ENCODE assay signal across 14 cellular contexts in genomic region chr19:5337126-5337525, GRCh38. TPM values are rescaled to one million over a fixed set of nuclear protein-coding genes. Genes with fewer than 3 reads are reported as not detected.
"Had no signal": no experiment of that assay in that cellular context is flagged by ENCODE, and none has a peak within 500 bp of the region (broad histone marks: within the 10 kb centered on the region; RNA-seq: fewer than 3 reads in every experiment).

No MANE protein-coding gene starts in this region.

- H3K4me3 Mint-ChIP-seq: activated B cell treated with CpG ODN at 0.5 μM for 24 hours; activated CD4-positive, alpha-beta memory T cell treated with anti-CD3 and anti-CD28 coated beads, Interleukin-2, amount 10 ng/mL, durations not matched to agents 7 days and 5 days; activated CD8-positive, alpha-beta memory T cell treated with anti-CD3 and anti-CD28 coated beads, Interleukin-2, amount 10 ng/mL, durations not matched to agents 7 days and 5 days; activated naive CD8-positive, alpha-beta T cell treated with anti-CD3 and anti-CD28 coated beads, Interleukin-2, amount 10 ng/mL, durations not matched to agents 7 days and 5 days; T-helper 2 cell treated with Interferon-gamma antibody and Interleukin-4, amounts not matched to agents 5 μg/mL and 100 μg/mL, for 36 hours had no signal

- H3K9me3 Mint-ChIP-seq: activated B cell treated with CpG ODN at 0.5 μM for 24 hours; activated CD4-positive, alpha-beta memory T cell treated with anti-CD3 and anti-CD28 coated beads, Interleukin-2, amount 10 ng/mL, durations not matched to agents 7 days and 5 days; activated naive CD8-positive, alpha-beta T cell treated with anti-CD3 and anti-CD28 coated beads, Interleukin-2, amount 10 ng/mL, durations not matched to agents 7 days and 5 days; stimulated activated naive CD8-positive, alpha-beta T cell treated with anti-CD3 and anti-CD28 coated beads, Interleukin-15, amount 100 ng/mL, for 72 hours; T-helper 2 cell treated with Interferon-gamma antibody and Interleukin-4, amounts not matched to agents 5 μg/mL and 100 μg/mL, for 36 hours had no signal

- H3K36me3 Mint-ChIP-seq: activated naive CD8-positive, alpha-beta T cell treated with anti-CD3 and anti-CD28 coated beads, Interleukin-2, amount 10 ng/mL, durations not matched to agents 7 days and 5 days had no signal

- DNase-seq: activated B cell treated with CpG ODN at 0.5 μM for 24 hours; activated CD4-positive, alpha-beta memory T cell treated with anti-CD3 and anti-CD28 coated beads, Interleukin-2, amount 10 ng/mL, durations not matched to agents 7 days and 5 days; activated CD4-positive, alpha-beta T cell treated with anti-CD3 and anti-CD28 coated beads for 4 hours; activated CD8-positive, alpha-beta memory T cell treated with anti-CD3 and anti-CD28 coated beads, Interleukin-2, amount 10 ng/mL, durations not matched to agents 7 days and 5 days; activated naive CD8-positive, alpha-beta T cell treated with anti-CD3 and anti-CD28 coated beads, Interleukin-2, amount 10 ng/mL, durations not matched to agents 7 days and 5 days; hippocampal formation; right cardiac atrium; stimulated activated CD4-positive, alpha-beta T cell treated with anti-CD3 and anti-CD28 coated beads, Interleukin-2, amount 100 ng/mL, for 24 hours; stimulated activated naive CD8-positive, alpha-beta T cell treated with anti-CD3 and anti-CD28 coated beads, Interleukin-15, amount 100 ng/mL, for 72 hours; transverse colon had no signal

- H3K9me3 ChIP-seq: suprapubic skin, transverse colon, vagina had no signal

- H3K27ac Mint-ChIP-seq: activated B cell treated with CpG ODN at 0.5 μM for 24 hours; activated CD4-positive, alpha-beta memory T cell treated with anti-CD3 and anti-CD28 coated beads, Interleukin-2, amount 10 ng/mL, durations not matched to agents 7 days and 5 days; activated CD8-positive, alpha-beta memory T cell treated with anti-CD3 and anti-CD28 coated beads, Interleukin-2, amount 10 ng/mL, durations not matched to agents 7 days and 5 days; activated naive CD8-positive, alpha-beta T cell treated with anti-CD3 and anti-CD28 coated beads, Interleukin-2, amount 10 ng/mL, durations not matched to agents 7 days and 5 days; stimulated activated naive CD8-positive, alpha-beta T cell treated with anti-CD3 and anti-CD28 coated beads, Interleukin-15, amount 100 ng/mL, for 72 hours; T-helper 2 cell treated with Interferon-gamma antibody and Interleukin-4, amounts not matched to agents 5 μg/mL and 100 μg/mL, for 36 hours had no signal

- ATAC-seq: activated CD8-positive, alpha-beta memory T cell treated with anti-CD3 and anti-CD28 coated beads, Interleukin-2, amount 10 ng/mL, durations not matched to agents 7 days and 5 days; right cardiac atrium; stimulated activated naive CD8-positive, alpha-beta T cell treated with anti-CD3 and anti-CD28 coated beads, Interleukin-15, amount 100 ng/mL, for 72 hours had no signal

- H3K4me3 ChIP-seq: suprapubic skin, transverse colon, vagina had no signal

- H3K36me3 ChIP-seq: suprapubic skin, transverse colon, vagina had no signal

- H3K27me3 ChIP-seq: vagina had no signal

- H3K27ac ChIP-seq: epithelial cell of prostate, suprapubic skin, transverse colon, vagina had no signal

RNA-seq across cellular contexts. Expression of gene PTPRS, which starts 3.5 kb away (rescaled TPM):
- total RNA-seq: activated CD4-positive, alpha-beta memory T cell treated with anti-CD3 and anti-CD28 coated beads, Interleukin-2, amount 10 ng/mL, durations not matched to agents 7 days and 5 days had no signal
